ENCODE assay signal across 9 cellular contexts in genomic region chr20:43583982-43584432, GRCh38. TPM values are rescaled to one million over a fixed set of nuclear protein-coding genes. Genes with fewer than 3 reads are reported as not detected.
DNase-seq lines count a peak whose midpoint lies in the region; ATAC-seq, FAIRE-seq and TF ChIP-seq lines count a peak whose summit lies in the region.
"Had no signal": no experiment of that assay in that cellular context is flagged by ENCODE, and none has a peak within 500 bp of the region (broad histone marks: within the 10 kb centered on the region; RNA-seq: fewer than 3 reads in every experiment).

No MANE protein-coding gene starts in this region.

- H3K4me1 Mint-ChIP-seq in naive thymus-derived CD8-positive, alpha-beta T cell = peaks cover 0 to 3% (median under 1%) of the 10 kb centered on the region in 4 donors

- H3K4me3 Mint-ChIP-seq in naive thymus-derived CD8-positive, alpha-beta T cell = no peak overlapping the region

- H3K27me3 ChIP-seq in SJSA1 (replicated peaks) = no peaks in the 10 kb centered on the region
- no peaks in the 10 kb centered on the region for H3K27me3 ChIP-seq in smooth muscle cell (ENCODE audit: low read depth)

- WGBS in smooth muscle cell (ENCODE audit: low lambda C conversion rate) = 22% methylated on average over 2 of the region's 2 CpGs

- no peak overlapping the region for H3K9ac ChIP-seq in smooth muscle cell (ENCODE audit: low read depth)

- no peak overlapping the region for H3K27ac Mint-ChIP-seq in naive thymus-derived CD8-positive, alpha-beta T cell

- no peak for TF ChIP-seq POLR2A in GM12891 (IDR thresholded peaks at IDR 0.05; ENCODE audit: low read depth, low read length)

- POLR2A ChIA-PET in naive thymus-derived CD8-positive, alpha-beta T cell (lab: Charles Lee) = no interaction called here

- no peaks in the 10 kb centered on the region for H3K9me3 Mint-ChIP-seq in naive thymus-derived CD8-positive, alpha-beta T cell

- H4K20me1 ChIP-seq in smooth muscle cell (ENCODE audit: low read depth) = no peaks in the 10 kb centered on the region

- H3K9me3 ChIP-seq in SJSA1 (replicated peaks) (no peaks in the 10 kb centered on the region), smooth muscle cell (replicated peaks; ENCODE audit: low read depth) (no peaks in the 10 kb centered on the region)

- H3K27ac ChIP-seq in SJSA1 (peak overlapping the region; percentile 34), smooth muscle cell (ENCODE audit: low read depth) (no peak overlapping the region)

- no peak overlapping the region for H2AFZ ChIP-seq in smooth muscle cell (ENCODE audit: low read depth)

- H3K4me2 ChIP-seq in smooth muscle cell = no peak overlapping the region

- H3F3A ChIP-seq in smooth muscle cell (ENCODE audit: low read depth) = no peaks in the 10 kb centered on the region

- H3K4me1 ChIP-seq in SJSA1 (replicated peaks) = peaks cover 27% of the 10 kb centered on the region
- no peaks in the 10 kb centered on the region for H3K4me1 ChIP-seq in smooth muscle cell (ENCODE audit: low read depth)

- H3K4me3 ChIP-seq in SJSA1 = no peak overlapping the region
- no peak overlapping the region for H3K4me3 ChIP-seq in smooth muscle cell

- no peak for ATAC-seq in naive thymus-derived CD8-positive, alpha-beta T cell
- no peak for ATAC-seq in GM18867 (IDR thresholded peaks at IDR 0.05; ENCODE audit: unreplicated experiment)

- no peak for TF ChIP-seq CTCF in smooth muscle cell (IDR thresholded peaks at IDR 0.05; ENCODE audit: borderline replicate concordance, insufficient read depth, poor library complexity, severe bottlenecking)

- H3K36me3 ChIP-seq in SJSA1 (no peaks in the 10 kb centered on the region), smooth muscle cell (ENCODE audit: low read depth) (no peaks in the 10 kb centered on the region)

- DNase-seq in HCEC 1CT (peak; percentile 93), SJSA1 (ENCODE audit: low read depth in 1 of 2, low spot score in 2 of 2) (peak; percentile 62 to 81), globus pallidus (ENCODE audit: low spot score) (peak; percentile 88), smooth muscle cell (lab: John Stamatoyannopoulos, UW; ENCODE audit: unreplicated experiment) (peak; percentile 57), GM12891 (ENCODE audit: insufficient read length, low spot score) (no peak)
- DNase-seq in naive thymus-derived CD8-positive, alpha-beta T cell = no peak
- no peak for DNase-seq in effector CD4-positive, alpha-beta T cell
- DNase-seq: central memory CD4-positive, alpha-beta T cell had no signal

- peaks cover 0 to 9% (median 3%) of the 10 kb centered on the region in 5 donors for H3K27me3 Mint-ChIP-seq in naive thymus-derived CD8-positive, alpha-beta T cell

- no peaks in the 10 kb centered on the region for H3K79me2 ChIP-seq in smooth muscle cell (ENCODE audit: low read depth)

- no peaks in the 10 kb centered on the region for H3K36me3 Mint-ChIP-seq in naive thymus-derived CD8-positive, alpha-beta T cell

- FAIRE-seq in GM12891 (lab: Jason Lieb, UNC) = no peak

TF ChIP-seq in GM12891, 5 proteins besides CTCF, POLR2A, EP300 and RAD21:
- no peak for TF ChIP-seq TAF1 (IDR thresholded peaks at IDR 0.05; ENCODE audit: low read depth, low read length)
- no peak for TF ChIP-seq POU2F2 (IDR thresholded peaks at IDR 0.05; ENCODE audit: low read depth, low read length)
- no peak for TF ChIP-seq PAX5 (IDR thresholded peaks at IDR 0.05; ENCODE audit: insufficient read depth, low read length, severe bottlenecking)
- TF ChIP-seq POLR2AphosphoS5 (IDR thresholded peaks at IDR 0.05; ENCODE audit: low read depth, low read length) = no peak
- no peak for TF ChIP-seq SPI1 (IDR thresholded peaks at IDR 0.05; ENCODE audit: low read depth, low read length)

RNA-seq across cellular contexts. Expression of gene IFT52, which starts 6.7 kb away (rescaled TPM):
- total RNA-seq in SJSA1 (2014; rRNA removed; shearing (Covaris generic)) = 32.5 and 34.7 TPM in 2 replicates
- 46.0 and 46.5 TPM in 2 replicates for total RNA-seq in smooth muscle cell
- 36.1 and 51.0 TPM in 2 replicates for polyA plus RNA-seq in smooth muscle cell
- polyA plus RNA-seq in GM12891 (2012; ENCODE audit: low read depth, missing spikeins) = 16.6 TPM
- 10 to 100 TPM; 18.6 to 21.7 TPM for total RNA-seq in naive thymus-derived CD8-positive, alpha-beta T cell
- polyA plus RNA-seq in naive thymus-derived CD8-positive, alpha-beta T cell = 10 to 100 TPM; 28.5 to 35.4 (median 30.3) TPM

RNA-seq across cellular contexts. Expression of gene SGK2, which starts 25.2 kb away (rescaled TPM):
- total RNA-seq in SJSA1 (2014; rRNA removed; shearing (Covaris generic)) = not detected in 2 replicates
- 2.4 and 2.7 TPM in 2 replicates for total RNA-seq in smooth muscle cell
- 0.79 and 2.3 TPM in 2 replicates for polyA plus RNA-seq in smooth muscle cell
- 0.21 TPM for polyA plus RNA-seq in GM12891 (2012; ENCODE audit: low read depth, missing spikeins)
- 1 to 10 TPM; 1.6 to 1.9 TPM for total RNA-seq in naive thymus-derived CD8-positive, alpha-beta T cell
- not detected for polyA plus RNA-seq in naive thymus-derived CD8-positive, alpha-beta T cell

Comparison
In these comparisons a context has a peak if more than half of its experiments do, and no peak if none do; other contexts are left out.
1. DNase-seq: peak in HCEC 1CT (single experiment), SJSA1 (2 of 2), globus pallidus (single experiment) and smooth muscle cell (single experiment); none in GM12891 (single experiment), naive thymus-derived CD8-positive, alpha-beta T cell (0 of 10) and effector CD4-positive, alpha-beta T cell (single experiment).